ENCODE assay signal across 1 cellular context in the genomic region with DNA sequence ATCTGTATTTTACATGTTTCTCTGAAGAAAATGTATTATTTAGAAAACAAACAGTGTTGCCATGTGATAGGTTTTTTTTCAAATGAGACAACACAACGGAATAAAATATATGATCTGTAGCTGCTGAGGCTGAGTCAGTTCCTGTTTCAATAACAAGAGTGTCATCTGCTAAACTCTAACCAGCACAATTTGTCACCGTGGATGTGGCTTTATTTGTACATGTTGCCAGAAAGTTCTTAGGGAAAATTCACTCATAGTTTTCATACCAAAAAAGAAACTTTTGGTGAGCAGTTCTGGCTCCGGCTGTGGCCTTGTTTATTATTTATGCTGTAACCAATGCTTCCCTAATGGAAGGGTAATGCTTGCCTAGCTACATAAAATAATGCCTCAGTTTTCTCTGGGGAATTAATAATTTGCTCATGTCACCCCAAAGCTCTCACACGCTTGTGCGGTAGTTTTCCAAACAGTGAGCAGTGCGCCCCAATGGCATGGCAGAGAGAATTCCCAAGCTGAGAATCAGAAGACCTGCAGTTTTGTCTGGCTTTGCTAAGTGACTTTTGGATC.
TF ChIP-seq lines count a peak whose summit lies in the region.

No MANE protein-coding gene starts in this region.

TF ChIP-seq in K562, 482 proteins besides CTCF, POLR2A, EP300 and RAD21 (continued from another document):
- TF ChIP-seq, protein P1, sequence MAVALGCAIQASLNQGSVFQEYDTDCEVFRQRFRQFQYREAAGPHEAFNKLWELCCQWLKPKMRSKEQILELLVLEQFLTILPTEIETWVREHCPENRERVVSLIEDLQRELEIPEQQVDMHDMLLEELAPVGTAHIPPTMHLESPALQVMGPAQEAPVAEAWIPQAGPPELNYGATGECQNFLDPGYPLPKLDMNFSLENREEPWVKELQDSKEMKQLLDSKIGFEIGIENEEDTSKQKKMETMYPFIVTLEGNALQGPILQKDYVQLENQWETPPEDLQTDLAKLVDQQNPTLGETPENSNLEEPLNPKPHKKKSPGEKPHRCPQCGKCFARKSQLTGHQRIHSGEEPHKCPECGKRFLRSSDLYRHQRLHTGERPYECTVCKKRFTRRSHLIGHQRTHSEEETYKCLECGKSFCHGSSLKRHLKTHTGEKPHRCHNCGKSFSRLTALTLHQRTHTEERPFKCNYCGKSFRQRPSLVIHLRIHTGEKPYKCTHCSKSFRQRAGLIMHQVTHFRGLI (CRISPR knock-in tag; IDR thresholded peaks at IDR 0.05): no peak
- TF ChIP-seq MCM7 (IDR thresholded peaks at IDR 0.05) (no peak), TAF9B (IDR thresholded peaks at IDR 0.05; ENCODE audit: partially characterized antibody) (peak; percentile 26), TAF7 (tag; IDR thresholded peaks at IDR 0.05) (no peak), TCF7L2 (IDR thresholded peaks at IDR 0.05; ENCODE audit: low read depth, low read length) (no peak), ESRRB (CRISPR knock-in tag; IDR thresholded peaks at IDR 0.05; ENCODE audit: borderline replicate concordance) (no peak), YY1 (IDR thresholded peaks at IDR 0.05; ENCODE audit: borderline replicate concordance in 1 of 3, control insufficient read depth in 1 of 3, extremely low read depth in 1 of 3, insufficient read depth in 3 of 3, insufficient read length in 1 of 3, insufficient replicate concordance in 2 of 3, low read depth in 1 of 3, low read length in 2 of 3) (no peak), JUND (IDR thresholded peaks at IDR 0.05; ENCODE audit: borderline replicate concordance, low read depth, low read length) (peak; percentile 84), JUND (tag; IDR thresholded peaks at IDR 0.05; ENCODE audit: borderline replicate concordance, low read depth, low read length) (no peak; the same call in 2 of the 3 replicates), HOXB6 (CRISPR knock-in tag; IDR thresholded peaks at IDR 0.05; ENCODE audit: borderline replicate concordance) (no peak), TCF3 (CRISPR knock-in tag; IDR thresholded peaks at IDR 0.05) (0 out of 2 replicates have a peak, but pooled peaks have one; percentile 7), CSDE1 (IDR thresholded peaks at IDR 0.05) (no peak), SMARCB1 (IDR thresholded peaks at IDR 0.05; ENCODE audit: insufficient read length, low read depth) (no peak), TGIF2 (CRISPR knock-in tag; IDR thresholded peaks at IDR 0.05) (no peak), HCFC1 (IDR thresholded peaks at IDR 0.05; ENCODE audit: low read depth, low read length) (no peak), TEAD2 (tag; IDR thresholded peaks at IDR 0.05) (no peak), BRD4 (IDR thresholded peaks at IDR 0.05) (peak; percentile 76; the same call in 1 of the 2 replicates), XRCC5 (IDR thresholded peaks at IDR 0.05; ENCODE audit: low read depth, low read length) (no peak), ZFP30 (CRISPR knock-in tag; IDR thresholded peaks at IDR 0.05; ENCODE audit: borderline replicate concordance) (no peak), BDP1 (IDR thresholded peaks at IDR 0.05; ENCODE audit: insufficient read depth, insufficient read length) (no peak), GTF2A2 (tag; IDR thresholded peaks at IDR 0.05) (no peak), OTX1 (CRISPR knock-in tag; IDR thresholded peaks at IDR 0.05) (no peak), GATA2 (CRISPR knock-in tag; IDR thresholded peaks at IDR 0.05) (no peak), ZNF274 (IDR thresholded peaks at IDR 0.05; ENCODE audit: borderline replicate concordance, low read depth, low read length) (no peak), TFAM (CRISPR knock-in tag; conservative IDR thresholded peaks at IDR 0.05) (no peak), MEIS2 (IDR thresholded peaks at IDR 0.05; ENCODE audit: partially characterized antibody) (peak; percentile 82), CBFB (CRISPR knock-in tag; IDR thresholded peaks at IDR 0.05) (no peak), EZH2 (IDR thresholded peaks at IDR 0.05; ENCODE audit: borderline replicate concordance, low read depth, low read length) (no peak), ZKSCAN3 (CRISPR knock-in tag; IDR thresholded peaks at IDR 0.05) (no peak), ZNF764 (CRISPR knock-in tag; IDR thresholded peaks at IDR 0.05; ENCODE audit: low read depth) (no peak), STAT5A (IDR thresholded peaks at IDR 0.05; ENCODE audit: borderline replicate concordance, low read length) (0 out of 2 replicates have a peak, but pooled peaks have one; percentile 39), POU5F1 (IDR thresholded peaks at IDR 0.05; ENCODE audit: borderline replicate concordance, low read depth, low read length, partially characterized antibody) (no peak), ZNF830 (CRISPR knock-in tag; IDR thresholded peaks at IDR 0.05) (no peak)
- TF ChIP-seq, protein P2, sequence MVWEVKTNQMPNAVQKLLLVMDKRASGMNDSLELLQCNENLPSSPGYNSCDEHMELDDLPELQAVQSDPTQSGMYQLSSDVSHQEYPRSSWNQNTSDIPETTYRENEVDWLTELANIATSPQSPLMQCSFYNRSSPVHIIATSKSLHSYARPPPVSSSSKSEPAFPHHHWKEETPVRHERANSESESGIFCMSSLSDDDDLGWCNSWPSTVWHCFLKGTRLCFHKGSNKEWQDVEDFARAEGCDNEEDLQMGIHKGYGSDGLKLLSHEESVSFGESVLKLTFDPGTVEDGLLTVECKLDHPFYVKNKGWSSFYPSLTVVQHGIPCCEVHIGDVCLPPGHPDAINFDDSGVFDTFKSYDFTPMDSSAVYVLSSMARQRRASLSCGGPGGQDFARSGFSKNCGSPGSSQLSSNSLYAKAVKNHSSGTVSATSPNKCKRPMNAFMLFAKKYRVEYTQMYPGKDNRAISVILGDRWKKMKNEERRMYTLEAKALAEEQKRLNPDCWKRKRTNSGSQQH (CRISPR knock-in tag; IDR thresholded peaks at IDR 0.05): no peak
- TF ChIP-seq, protein P3, sequence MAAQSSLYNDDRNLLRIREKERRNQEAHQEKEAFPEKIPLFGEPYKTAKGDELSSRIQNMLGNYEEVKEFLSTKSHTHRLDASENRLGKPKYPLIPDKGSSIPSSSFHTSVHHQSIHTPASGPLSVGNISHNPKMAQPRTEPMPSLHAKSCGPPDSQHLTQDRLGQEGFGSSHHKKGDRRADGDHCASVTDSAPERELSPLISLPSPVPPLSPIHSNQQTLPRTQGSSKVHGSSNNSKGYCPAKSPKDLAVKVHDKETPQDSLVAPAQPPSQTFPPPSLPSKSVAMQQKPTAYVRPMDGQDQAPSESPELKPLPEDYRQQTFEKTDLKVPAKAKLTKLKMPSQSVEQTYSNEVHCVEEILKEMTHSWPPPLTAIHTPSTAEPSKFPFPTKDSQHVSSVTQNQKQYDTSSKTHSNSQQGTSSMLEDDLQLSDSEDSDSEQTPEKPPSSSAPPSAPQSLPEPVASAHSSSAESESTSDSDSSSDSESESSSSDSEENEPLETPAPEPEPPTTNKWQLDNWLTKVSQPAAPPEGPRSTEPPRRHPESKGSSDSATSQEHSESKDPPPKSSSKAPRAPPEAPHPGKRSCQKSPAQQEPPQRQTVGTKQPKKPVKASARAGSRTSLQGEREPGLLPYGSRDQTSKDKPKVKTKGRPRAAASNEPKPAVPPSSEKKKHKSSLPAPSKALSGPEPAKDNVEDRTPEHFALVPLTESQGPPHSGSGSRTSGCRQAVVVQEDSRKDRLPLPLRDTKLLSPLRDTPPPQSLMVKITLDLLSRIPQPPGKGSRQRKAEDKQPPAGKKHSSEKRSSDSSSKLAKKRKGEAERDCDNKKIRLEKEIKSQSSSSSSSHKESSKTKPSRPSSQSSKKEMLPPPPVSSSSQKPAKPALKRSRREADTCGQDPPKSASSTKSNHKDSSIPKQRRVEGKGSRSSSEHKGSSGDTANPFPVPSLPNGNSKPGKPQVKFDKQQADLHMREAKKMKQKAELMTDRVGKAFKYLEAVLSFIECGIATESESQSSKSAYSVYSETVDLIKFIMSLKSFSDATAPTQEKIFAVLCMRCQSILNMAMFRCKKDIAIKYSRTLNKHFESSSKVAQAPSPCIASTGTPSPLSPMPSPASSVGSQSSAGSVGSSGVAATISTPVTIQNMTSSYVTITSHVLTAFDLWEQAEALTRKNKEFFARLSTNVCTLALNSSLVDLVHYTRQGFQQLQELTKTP (IDR thresholded peaks at IDR 0.05; ENCODE audit: low read depth in 1 of 2, partially characterized antibody in 2 of 2): no peak
- TF ChIP-seq, protein P4, sequence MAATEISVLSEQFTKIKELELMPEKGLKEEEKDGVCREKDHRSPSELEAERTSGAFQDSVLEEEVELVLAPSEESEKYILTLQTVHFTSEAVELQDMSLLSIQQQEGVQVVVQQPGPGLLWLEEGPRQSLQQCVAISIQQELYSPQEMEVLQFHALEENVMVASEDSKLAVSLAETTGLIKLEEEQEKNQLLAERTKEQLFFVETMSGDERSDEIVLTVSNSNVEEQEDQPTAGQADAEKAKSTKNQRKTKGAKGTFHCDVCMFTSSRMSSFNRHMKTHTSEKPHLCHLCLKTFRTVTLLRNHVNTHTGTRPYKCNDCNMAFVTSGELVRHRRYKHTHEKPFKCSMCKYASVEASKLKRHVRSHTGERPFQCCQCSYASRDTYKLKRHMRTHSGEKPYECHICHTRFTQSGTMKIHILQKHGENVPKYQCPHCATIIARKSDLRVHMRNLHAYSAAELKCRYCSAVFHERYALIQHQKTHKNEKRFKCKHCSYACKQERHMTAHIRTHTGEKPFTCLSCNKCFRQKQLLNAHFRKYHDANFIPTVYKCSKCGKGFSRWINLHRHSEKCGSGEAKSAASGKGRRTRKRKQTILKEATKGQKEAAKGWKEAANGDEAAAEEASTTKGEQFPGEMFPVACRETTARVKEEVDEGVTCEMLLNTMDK (IDR thresholded peaks at IDR 0.05; ENCODE audit: borderline replicate concordance, insufficient read depth, low read depth, low read length, poor library complexity, severe bottlenecking): no peak
- TF ChIP-seq, protein P5, sequence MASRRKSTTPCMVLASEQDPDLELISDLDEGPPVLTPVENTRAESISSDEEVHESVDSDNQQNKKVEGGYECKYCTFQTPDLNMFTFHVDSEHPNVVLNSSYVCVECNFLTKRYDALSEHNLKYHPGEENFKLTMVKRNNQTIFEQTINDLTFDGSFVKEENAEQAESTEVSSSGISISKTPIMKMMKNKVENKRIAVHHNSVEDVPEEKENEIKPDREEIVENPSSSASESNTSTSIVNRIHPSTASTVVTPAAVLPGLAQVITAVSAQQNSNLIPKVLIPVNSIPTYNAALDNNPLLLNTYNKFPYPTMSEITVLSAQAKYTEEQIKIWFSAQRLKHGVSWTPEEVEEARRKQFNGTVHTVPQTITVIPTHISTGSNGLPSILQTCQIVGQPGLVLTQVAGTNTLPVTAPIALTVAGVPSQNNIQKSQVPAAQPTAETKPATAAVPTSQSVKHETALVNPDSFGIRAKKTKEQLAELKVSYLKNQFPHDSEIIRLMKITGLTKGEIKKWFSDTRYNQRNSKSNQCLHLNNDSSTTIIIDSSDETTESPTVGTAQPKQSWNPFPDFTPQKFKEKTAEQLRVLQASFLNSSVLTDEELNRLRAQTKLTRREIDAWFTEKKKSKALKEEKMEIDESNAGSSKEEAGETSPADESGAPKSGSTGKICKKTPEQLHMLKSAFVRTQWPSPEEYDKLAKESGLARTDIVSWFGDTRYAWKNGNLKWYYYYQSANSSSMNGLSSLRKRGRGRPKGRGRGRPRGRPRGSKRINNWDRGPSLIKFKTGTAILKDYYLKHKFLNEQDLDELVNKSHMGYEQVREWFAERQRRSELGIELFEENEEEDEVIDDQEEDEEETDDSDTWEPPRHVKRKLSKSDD (conservative IDR thresholded peaks at IDR 0.05; ENCODE audit: low read length): no peak
- TF ChIP-seq, protein P6, sequence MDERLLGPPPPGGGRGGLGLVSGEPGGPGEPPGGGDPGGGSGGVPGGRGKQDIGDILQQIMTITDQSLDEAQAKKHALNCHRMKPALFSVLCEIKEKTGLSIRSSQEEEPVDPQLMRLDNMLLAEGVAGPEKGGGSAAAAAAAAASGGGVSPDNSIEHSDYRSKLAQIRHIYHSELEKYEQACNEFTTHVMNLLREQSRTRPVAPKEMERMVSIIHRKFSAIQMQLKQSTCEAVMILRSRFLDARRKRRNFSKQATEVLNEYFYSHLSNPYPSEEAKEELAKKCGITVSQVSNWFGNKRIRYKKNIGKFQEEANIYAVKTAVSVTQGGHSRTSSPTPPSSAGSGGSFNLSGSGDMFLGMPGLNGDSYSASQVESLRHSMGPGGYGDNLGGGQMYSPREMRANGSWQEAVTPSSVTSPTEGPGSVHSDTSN (CRISPR knock-in tag; IDR thresholded peaks at IDR 0.05; ENCODE audit: low read depth): no peak
- TF ChIP-seq, protein P6 (tag; conservative IDR thresholded peaks at IDR 0.05; ENCODE audit: low read depth): peak; percentile 68; the same call in 1 of the 2 replicates
- TF ChIP-seq, protein P7, sequence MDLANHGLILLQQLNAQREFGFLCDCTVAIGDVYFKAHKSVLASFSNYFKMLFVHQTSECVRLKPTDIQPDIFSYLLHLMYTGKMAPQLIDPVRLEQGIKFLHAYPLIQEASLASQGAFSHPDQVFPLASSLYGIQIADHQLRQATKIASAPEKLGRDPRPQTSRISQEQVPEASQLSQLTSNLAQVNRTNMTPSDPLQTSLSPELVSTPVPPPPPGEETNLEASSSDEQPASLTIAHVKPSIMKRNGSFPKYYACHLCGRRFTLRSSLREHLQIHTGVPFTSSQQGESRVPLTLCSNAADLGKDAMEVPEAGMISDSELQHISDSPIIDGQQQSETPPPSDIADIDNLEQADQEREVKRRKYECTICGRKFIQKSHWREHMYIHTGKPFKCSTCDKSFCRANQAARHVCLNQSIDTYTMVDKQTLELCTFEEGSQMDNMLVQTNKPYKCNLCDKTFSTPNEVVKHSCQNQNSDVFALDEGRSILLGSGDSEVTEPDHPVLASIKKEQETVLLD (IDR thresholded peaks at IDR 0.05): no peak
- TF ChIP-seq, protein P8, sequence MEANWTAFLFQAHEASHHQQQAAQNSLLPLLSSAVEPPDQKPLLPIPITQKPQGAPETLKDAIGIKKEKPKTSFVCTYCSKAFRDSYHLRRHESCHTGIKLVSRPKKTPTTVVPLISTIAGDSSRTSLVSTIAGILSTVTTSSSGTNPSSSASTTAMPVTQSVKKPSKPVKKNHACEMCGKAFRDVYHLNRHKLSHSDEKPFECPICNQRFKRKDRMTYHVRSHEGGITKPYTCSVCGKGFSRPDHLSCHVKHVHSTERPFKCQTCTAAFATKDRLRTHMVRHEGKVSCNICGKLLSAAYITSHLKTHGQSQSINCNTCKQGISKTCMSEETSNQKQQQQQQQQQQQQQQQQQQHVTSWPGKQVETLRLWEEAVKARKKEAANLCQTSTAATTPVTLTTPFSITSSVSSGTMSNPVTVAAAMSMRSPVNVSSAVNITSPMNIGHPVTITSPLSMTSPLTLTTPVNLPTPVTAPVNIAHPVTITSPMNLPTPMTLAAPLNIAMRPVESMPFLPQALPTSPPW (CRISPR knock-in tag; IDR thresholded peaks at IDR 0.05): peak; percentile 37; the same call in 1 of the 2 replicates
